In genomic region chr20:1310506-1311190, GRCh38 we compare ENCODE assay signal across 19 cellular contexts.
"Had no signal": no experiment of that assay in that cellular context is flagged by ENCODE, and none has a peak within 500 bp of the region (broad histone marks: within the 10 kb centered on the region; RNA-seq: fewer than 3 reads in every experiment).

No MANE protein-coding gene starts in this region.

- H3K9me3 ChIP-seq: esophagus muscularis mucosa, gastroesophageal sphincter, heart left ventricle, left ventricle myocardium inferior, pancreas, right lobe of liver, stomach, thoracic aorta, upper lobe of right lung had no signal

- H3K4me3 ChIP-seq: esophagus muscularis mucosa, gastroesophageal sphincter, heart left ventricle, left ventricle myocardium inferior, pancreas, right lobe of liver, stomach, thoracic aorta, upper lobe of right lung had no signal

- H3K27me3 ChIP-seq: brain microvascular endothelial cell, esophagus muscularis mucosa, gastroesophageal sphincter, heart left ventricle, pancreas, right lobe of liver, stomach, upper lobe of right lung had no signal

- H3K27ac ChIP-seq: brain microvascular endothelial cell, esophagus muscularis mucosa, gastroesophageal sphincter, heart left ventricle, left ventricle myocardium inferior, pancreas, right lobe of liver, stomach, thoracic aorta, upper lobe of right lung had no signal

- DNase-seq: activated CD4-positive, alpha-beta T cell treated with anti-CD3 and anti-CD28 coated beads, Interleukin-2, amount 10 ng/mL, durations not matched to agents 24 days and 14 days; activated CD4-positive, CD25-positive, alpha-beta regulatory T cell; activated CD8-positive, alpha-beta T cell treated with anti-CD3 and anti-CD28 coated beads for 36 hours; activated naive CD4-positive, alpha-beta T cell treated with Interleukin-2 at 50 U/mL for 16 hours; activated T-cell treated with anti-CD3 and anti-CD28 coated beads, Interleukin-2, amount 50 U/mL, for 1 hour; brain microvascular endothelial cell; effector CD8-positive, alpha-beta T cell; heart left ventricle; left ventricle myocardium inferior; pancreas; right lobe of liver; small intestine; stimulated activated CD4-positive, alpha-beta T cell treated with anti-CD3 and anti-CD28 coated beads, Interleukin-4, amount 100 ng/mL, for 1 hour; stomach; upper lobe of right lung had no signal

- H3K36me3 ChIP-seq: brain microvascular endothelial cell, pancreas, right lobe of liver, upper lobe of right lung had no signal

- ATAC-seq: activated CD8-positive, alpha-beta T cell treated with anti-CD3 and anti-CD28 coated beads for 36 hours; activated T-helper 17 cell treated with anti-CD3 and anti-CD28 coated beads, Interleukin-2, amount 50 U/mL, for 72 hours; gastroesophageal sphincter; heart left ventricle; pancreas; right lobe of liver; upper lobe of right lung had no signal

- H3K4me1 ChIP-seq: pancreas, upper lobe of right lung had no signal
